20 cellular contexts compared by ENCODE assay signal in genomic region chr5:82422001-82422740, GRCh38.
DNase-seq lines count a peak whose midpoint lies in the region; ATAC-seq and TF ChIP-seq lines count a peak whose summit lies in the region.
"Had no signal": no experiment of that assay in that cellular context is flagged by ENCODE, and none has a peak within 500 bp of the region (broad histone marks: within the 10 kb centered on the region; RNA-seq: fewer than 3 reads in every experiment).

No MANE protein-coding gene starts in this region.

- H3K27ac Mint-ChIP-seq in natural killer cell treated with Interleukin-12 subunit alpha and Interleukin-12 subunit beta and Interleukin-15 and Interleukin-18, amount 100 ng/mL, for 72 hours: peak overlapping the region; percentile 58 to 76
- H3K27ac Mint-ChIP-seq in natural killer cell: no peak overlapping the region
- H3K27ac Mint-ChIP-seq: activated naive CD8-positive, alpha-beta T cell treated with anti-CD3 and anti-CD28 coated beads, Interleukin-2, amount 50 U/mL, for 24 hours; T-cell had no signal

- no peak for DNase-seq in natural killer cell treated with Interleukin-12 subunit alpha and Interleukin-12 subunit beta and Interleukin-15 and Interleukin-18, amount 100 ng/mL, for 72 hours (ENCODE audit: low spot score)
- DNase-seq in natural killer cell: no peak
- no peak for DNase-seq in stimulated activated naive CD4-positive, alpha-beta T cell treated with Interleukin-2 at 50 U/mL for 16 hours (lab: John Stamatoyannopoulos, UW)
- DNase-seq in islet precursor cell: no peak
- no peak for DNase-seq in stimulated activated CD8-positive, alpha-beta memory T cell treated with anti-CD3 and anti-CD28 coated beads, Interleukin-4, amount 100 ng/mL, for 48 hours
- DNase-seq: activated naive CD8-positive, alpha-beta T cell treated with anti-CD3 and anti-CD28 coated beads, Interleukin-2, amount 50 U/mL, for 24 hours; GF-D8; hypothalamus; NCI-H2081; right lobe of liver; stimulated activated CD4-positive, alpha-beta T cell treated with anti-CD3 and anti-CD28 coated beads, Interleukin-2, amount 100 ng/mL, for 24 hours; T-cell; WERI-Rb-1 had no signal

- H3K36me3 Mint-ChIP-seq in natural killer cell treated with Interleukin-12 subunit alpha and Interleukin-12 subunit beta and Interleukin-15 and Interleukin-18, amount 100 ng/mL, for 72 hours: no peaks in the 10 kb centered on the region
- H3K36me3 Mint-ChIP-seq in natural killer cell: no peaks in the 10 kb centered on the region
- H3K36me3 Mint-ChIP-seq: T-cell had no signal

- peaks cover 2% of the 10 kb centered on the region for H3K9me3 Mint-ChIP-seq in natural killer cell treated with Interleukin-12 subunit alpha and Interleukin-12 subunit beta and Interleukin-15 and Interleukin-18, amount 100 ng/mL, for 72 hours
- no peaks in the 10 kb centered on the region for H3K9me3 Mint-ChIP-seq in natural killer cell
- H3K9me3 Mint-ChIP-seq: activated naive CD8-positive, alpha-beta T cell treated with anti-CD3 and anti-CD28 coated beads, Interleukin-2, amount 50 U/mL, for 24 hours; T-cell had no signal

- H3K79me2 ChIP-seq in parathyroid adenoma: no peaks in the 10 kb centered on the region

- H3K4me3 ChIP-seq in gastroesophageal sphincter: no peak overlapping the region
- no peak overlapping the region for H3K4me3 ChIP-seq in parathyroid adenoma (ENCODE audit: low read depth, low read length)
- H3K4me3 ChIP-seq: A549, GM12878, mucosa of descending colon, right lobe of liver had no signal

- H3K9me3 ChIP-seq in gastroesophageal sphincter (no peaks in the 10 kb centered on the region), parathyroid adenoma (ENCODE audit: control insufficient read depth, low read length) (no peaks in the 10 kb centered on the region)
- H3K9me3 ChIP-seq: A549, mucosa of descending colon, right lobe of liver had no signal

- no peak overlapping the region for H3K9ac ChIP-seq in parathyroid adenoma

- no peak overlapping the region for H2AFZ ChIP-seq in parathyroid adenoma

- H3K36me3 ChIP-seq in gastroesophageal sphincter: no peaks in the 10 kb centered on the region
- H3K36me3 ChIP-seq in parathyroid adenoma (ENCODE audit: control insufficient read depth, insufficient read depth, low read length): no peaks in the 10 kb centered on the region
- H3K36me3 ChIP-seq: right lobe of liver, WERI-Rb-1 had no signal

- TF ChIP-seq POLR2A in gastroesophageal sphincter (IDR thresholded peaks at IDR 0.05): no peak

- peaks cover 0 to 24% of the 10 kb centered on the region in 2 donors for H3K4me1 Mint-ChIP-seq in natural killer cell treated with Interleukin-12 subunit alpha and Interleukin-12 subunit beta and Interleukin-15 and Interleukin-18, amount 100 ng/mL, for 72 hours (ENCODE audit: low read depth in 2 of 2)
- no peaks in the 10 kb centered on the region for H3K4me1 Mint-ChIP-seq in natural killer cell
- H3K4me1 Mint-ChIP-seq: activated naive CD8-positive, alpha-beta T cell treated with anti-CD3 and anti-CD28 coated beads, Interleukin-2, amount 50 U/mL, for 24 hours; T-cell had no signal

- H3K27me3 Mint-ChIP-seq in natural killer cell treated with Interleukin-12 subunit alpha and Interleukin-12 subunit beta and Interleukin-15 and Interleukin-18, amount 100 ng/mL, for 72 hours: no peaks in the 10 kb centered on the region
- H3K27me3 Mint-ChIP-seq in natural killer cell (ENCODE audit: low read depth in 2 of 2): no peaks in the 10 kb centered on the region
- H3K27me3 Mint-ChIP-seq: activated naive CD8-positive, alpha-beta T cell treated with anti-CD3 and anti-CD28 coated beads, Interleukin-2, amount 50 U/mL, for 24 hours; T-cell had no signal

- peaks cover 0 to 15% (median 0%) of the 10 kb centered on the region in 3 donors for H3K4me1 ChIP-seq in gastroesophageal sphincter
- H3K4me1 ChIP-seq in parathyroid adenoma: no peaks in the 10 kb centered on the region
- H3K4me1 ChIP-seq: right lobe of liver had no signal

- TF ChIP-seq EP300 in gastroesophageal sphincter (IDR thresholded peaks at IDR 0.05): no peak

- peak overlapping the region; percentile 23 for H3K4me3 Mint-ChIP-seq in natural killer cell treated with Interleukin-12 subunit alpha and Interleukin-12 subunit beta and Interleukin-15 and Interleukin-18, amount 100 ng/mL, for 72 hours
- H3K4me3 Mint-ChIP-seq in natural killer cell: no peak overlapping the region
- H3K4me3 Mint-ChIP-seq: activated naive CD8-positive, alpha-beta T cell treated with anti-CD3 and anti-CD28 coated beads, Interleukin-2, amount 50 U/mL, for 24 hours; T-cell had no signal

- intact Hi-C loops in natural killer cell (cut with micrococcal nuclease): no loop called here

- ATAC-seq in natural killer cell treated with Interleukin-12 subunit alpha and Interleukin-12 subunit beta and Interleukin-15 and Interleukin-18, amount 100 ng/mL, for 72 hours: peak; percentile 70 to 72
- ATAC-seq in natural killer cell (no peak), gastroesophageal sphincter (no peak)
- ATAC-seq in activated CD4-positive, CD25-positive, alpha-beta regulatory T cell treated with anti-CD3 and anti-CD28 coated beads, Interleukin-2, amount 50 U/mL, for 24 hours: no peak
- ATAC-seq: activated naive CD8-positive, alpha-beta T cell treated with anti-CD3 and anti-CD28 coated beads, Interleukin-2, amount 50 U/mL, for 24 hours; GM12878; mucosa of descending colon; T-cell had no signal

- no peak overlapping the region for H3K4me2 ChIP-seq in parathyroid adenoma (ENCODE audit: low read length)

- H3K27ac ChIP-seq in gastroesophageal sphincter (peak overlapping the region; percentile 24 to 64 (median 48)), parathyroid adenoma (peak overlapping the region; percentile 43)
- H3K27ac ChIP-seq: A549, C4-2B, right lobe of liver, WERI-Rb-1 had no signal

- TF ChIP-seq CTCF in natural killer cell (IDR thresholded peaks at IDR 0.05): no peak
- TF ChIP-seq CTCF in gastroesophageal sphincter (IDR thresholded peaks at IDR 0.05): no peak
- TF ChIP-seq CTCF in parathyroid adenoma (IDR thresholded peaks at IDR 0.05): no peak

- WGBS in gastroesophageal sphincter (ENCODE audit: low coverage in 1 of 2), 2 donors: 48 to 50% methylated on average over 2 of the region's 2 CpGs

- H3K27me3 ChIP-seq in gastroesophageal sphincter (no peaks in the 10 kb centered on the region), parathyroid adenoma (ENCODE audit: control insufficient read depth, insufficient read depth, low read length) (no peaks in the 10 kb centered on the region)
- H3K27me3 ChIP-seq: right lobe of liver had no signal

Comparison
In these comparisons a context has a peak if more than half of its experiments do, and no peak if none do; other contexts are left out.
1. ATAC-seq: peak in natural killer cell treated with Interleukin-12 subunit alpha and Interleukin-12 subunit beta and Interleukin-15 and Interleukin-18, amount 100 ng/mL, for 72 hours (2 of 2); none in natural killer cell (0 of 3), gastroesophageal sphincter (single experiment) and activated CD4-positive, CD25-positive, alpha-beta regulatory T cell treated with anti-CD3 and anti-CD28 coated beads, Interleukin-2, amount 50 U/mL, for 24 hours (0 of 2).
2. H3K27ac Mint-ChIP-seq: peak in natural killer cell treated with Interleukin-12 subunit alpha and Interleukin-12 subunit beta and Interleukin-15 and Interleukin-18, amount 100 ng/mL, for 72 hours (2 of 2); none in natural killer cell (0 of 2).